In the genomic region with DNA sequence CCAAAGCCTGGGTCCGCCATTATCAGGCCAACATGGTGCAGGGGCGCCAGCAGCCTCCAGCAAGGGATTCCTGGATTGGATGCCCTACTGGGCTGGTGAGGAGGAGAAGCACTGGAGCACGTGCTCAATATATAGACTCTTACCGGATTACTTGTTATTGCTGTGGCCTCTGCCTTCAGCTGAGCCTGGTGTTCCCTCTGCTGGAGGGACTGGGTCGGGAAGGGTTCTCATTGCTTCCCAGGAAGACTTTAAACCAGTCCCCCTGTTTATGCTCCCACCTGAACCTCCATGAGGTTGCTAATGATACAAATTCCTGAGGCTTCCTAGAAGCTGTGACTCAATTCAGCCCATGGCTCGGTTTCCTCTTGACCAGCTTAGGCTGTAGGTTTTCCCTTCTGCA, we compare ENCODE assay signal across 1 cellular context.
TF ChIP-seq lines count a peak whose summit lies in the region.

No MANE protein-coding gene starts in this region.

TF ChIP-seq in H1, 55 proteins besides CTCF, POLR2A, EP300 and RAD21:
- TF ChIP-seq, protein P1, sequence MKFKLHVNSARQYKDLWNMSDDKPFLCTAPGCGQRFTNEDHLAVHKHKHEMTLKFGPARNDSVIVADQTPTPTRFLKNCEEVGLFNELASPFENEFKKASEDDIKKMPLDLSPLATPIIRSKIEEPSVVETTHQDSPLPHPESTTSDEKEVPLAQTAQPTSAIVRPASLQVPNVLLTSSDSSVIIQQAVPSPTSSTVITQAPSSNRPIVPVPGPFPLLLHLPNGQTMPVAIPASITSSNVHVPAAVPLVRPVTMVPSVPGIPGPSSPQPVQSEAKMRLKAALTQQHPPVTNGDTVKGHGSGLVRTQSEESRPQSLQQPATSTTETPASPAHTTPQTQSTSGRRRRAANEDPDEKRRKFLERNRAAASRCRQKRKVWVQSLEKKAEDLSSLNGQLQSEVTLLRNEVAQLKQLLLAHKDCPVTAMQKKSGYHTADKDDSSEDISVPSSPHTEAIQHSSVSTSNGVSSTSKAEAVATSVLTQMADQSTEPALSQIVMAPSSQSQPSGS (IDR thresholded peaks at IDR 0.05; ENCODE audit: low read length), result no peak
- no peak for TF ChIP-seq CREB1 (IDR thresholded peaks at IDR 0.05)
- no peak for TF ChIP-seq SUZ12 (IDR thresholded peaks at IDR 0.05; ENCODE audit: low read length)
- TF ChIP-seq, protein P2, sequence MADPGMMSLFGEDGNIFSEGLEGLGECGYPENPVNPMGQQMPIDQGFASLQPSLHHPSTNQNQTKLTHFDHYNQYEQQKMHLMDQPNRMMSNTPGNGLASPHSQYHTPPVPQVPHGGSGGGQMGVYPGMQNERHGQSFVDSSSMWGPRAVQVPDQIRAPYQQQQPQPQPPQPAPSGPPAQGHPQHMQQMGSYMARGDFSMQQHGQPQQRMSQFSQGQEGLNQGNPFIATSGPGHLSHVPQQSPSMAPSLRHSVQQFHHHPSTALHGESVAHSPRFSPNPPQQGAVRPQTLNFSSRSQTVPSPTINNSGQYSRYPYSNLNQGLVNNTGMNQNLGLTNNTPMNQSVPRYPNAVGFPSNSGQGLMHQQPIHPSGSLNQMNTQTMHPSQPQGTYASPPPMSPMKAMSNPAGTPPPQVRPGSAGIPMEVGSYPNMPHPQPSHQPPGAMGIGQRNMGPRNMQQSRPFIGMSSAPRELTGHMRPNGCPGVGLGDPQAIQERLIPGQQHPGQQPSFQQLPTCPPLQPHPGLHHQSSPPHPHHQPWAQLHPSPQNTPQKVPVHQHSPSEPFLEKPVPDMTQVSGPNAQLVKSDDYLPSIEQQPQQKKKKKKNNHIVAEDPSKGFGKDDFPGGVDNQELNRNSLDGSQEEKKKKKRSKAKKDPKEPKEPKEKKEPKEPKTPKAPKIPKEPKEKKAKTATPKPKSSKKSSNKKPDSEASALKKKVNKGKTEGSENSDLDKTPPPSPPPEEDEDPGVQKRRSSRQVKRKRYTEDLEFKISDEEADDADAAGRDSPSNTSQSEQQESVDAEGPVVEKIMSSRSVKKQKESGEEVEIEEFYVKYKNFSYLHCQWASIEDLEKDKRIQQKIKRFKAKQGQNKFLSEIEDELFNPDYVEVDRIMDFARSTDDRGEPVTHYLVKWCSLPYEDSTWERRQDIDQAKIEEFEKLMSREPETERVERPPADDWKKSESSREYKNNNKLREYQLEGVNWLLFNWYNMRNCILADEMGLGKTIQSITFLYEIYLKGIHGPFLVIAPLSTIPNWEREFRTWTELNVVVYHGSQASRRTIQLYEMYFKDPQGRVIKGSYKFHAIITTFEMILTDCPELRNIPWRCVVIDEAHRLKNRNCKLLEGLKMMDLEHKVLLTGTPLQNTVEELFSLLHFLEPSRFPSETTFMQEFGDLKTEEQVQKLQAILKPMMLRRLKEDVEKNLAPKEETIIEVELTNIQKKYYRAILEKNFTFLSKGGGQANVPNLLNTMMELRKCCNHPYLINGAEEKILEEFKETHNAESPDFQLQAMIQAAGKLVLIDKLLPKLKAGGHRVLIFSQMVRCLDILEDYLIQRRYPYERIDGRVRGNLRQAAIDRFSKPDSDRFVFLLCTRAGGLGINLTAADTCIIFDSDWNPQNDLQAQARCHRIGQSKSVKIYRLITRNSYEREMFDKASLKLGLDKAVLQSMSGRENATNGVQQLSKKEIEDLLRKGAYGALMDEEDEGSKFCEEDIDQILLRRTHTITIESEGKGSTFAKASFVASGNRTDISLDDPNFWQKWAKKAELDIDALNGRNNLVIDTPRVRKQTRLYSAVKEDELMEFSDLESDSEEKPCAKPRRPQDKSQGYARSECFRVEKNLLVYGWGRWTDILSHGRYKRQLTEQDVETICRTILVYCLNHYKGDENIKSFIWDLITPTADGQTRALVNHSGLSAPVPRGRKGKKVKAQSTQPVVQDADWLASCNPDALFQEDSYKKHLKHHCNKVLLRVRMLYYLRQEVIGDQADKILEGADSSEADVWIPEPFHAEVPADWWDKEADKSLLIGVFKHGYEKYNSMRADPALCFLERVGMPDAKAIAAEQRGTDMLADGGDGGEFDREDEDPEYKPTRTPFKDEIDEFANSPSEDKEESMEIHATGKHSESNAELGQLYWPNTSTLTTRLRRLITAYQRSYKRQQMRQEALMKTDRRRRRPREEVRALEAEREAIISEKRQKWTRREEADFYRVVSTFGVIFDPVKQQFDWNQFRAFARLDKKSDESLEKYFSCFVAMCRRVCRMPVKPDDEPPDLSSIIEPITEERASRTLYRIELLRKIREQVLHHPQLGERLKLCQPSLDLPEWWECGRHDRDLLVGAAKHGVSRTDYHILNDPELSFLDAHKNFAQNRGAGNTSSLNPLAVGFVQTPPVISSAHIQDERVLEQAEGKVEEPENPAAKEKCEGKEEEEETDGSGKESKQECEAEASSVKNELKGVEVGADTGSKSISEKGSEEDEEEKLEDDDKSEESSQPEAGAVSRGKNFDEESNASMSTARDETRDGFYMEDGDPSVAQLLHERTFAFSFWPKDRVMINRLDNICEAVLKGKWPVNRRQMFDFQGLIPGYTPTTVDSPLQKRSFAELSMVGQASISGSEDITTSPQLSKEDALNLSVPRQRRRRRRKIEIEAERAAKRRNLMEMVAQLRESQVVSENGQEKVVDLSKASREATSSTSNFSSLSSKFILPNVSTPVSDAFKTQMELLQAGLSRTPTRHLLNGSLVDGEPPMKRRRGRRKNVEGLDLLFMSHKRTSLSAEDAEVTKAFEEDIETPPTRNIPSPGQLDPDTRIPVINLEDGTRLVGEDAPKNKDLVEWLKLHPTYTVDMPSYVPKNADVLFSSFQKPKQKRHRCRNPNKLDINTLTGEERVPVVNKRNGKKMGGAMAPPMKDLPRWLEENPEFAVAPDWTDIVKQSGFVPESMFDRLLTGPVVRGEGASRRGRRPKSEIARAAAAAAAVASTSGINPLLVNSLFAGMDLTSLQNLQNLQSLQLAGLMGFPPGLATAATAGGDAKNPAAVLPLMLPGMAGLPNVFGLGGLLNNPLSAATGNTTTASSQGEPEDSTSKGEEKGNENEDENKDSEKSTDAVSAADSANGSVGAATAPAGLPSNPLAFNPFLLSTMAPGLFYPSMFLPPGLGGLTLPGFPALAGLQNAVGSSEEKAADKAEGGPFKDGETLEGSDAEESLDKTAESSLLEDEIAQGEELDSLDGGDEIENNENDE (IDR thresholded peaks at IDR 0.05; ENCODE audit: insufficient replicate concordance, low read length), result no peak
- no peak for TF ChIP-seq CTBP2 (IDR thresholded peaks at IDR 0.05; ENCODE audit: borderline replicate concordance, insufficient read depth, insufficient read length, low read length)
- TF ChIP-seq BRCA1 (IDR thresholded peaks at IDR 0.05; ENCODE audit: low read depth, low read length), result no peak
- TF ChIP-seq SP4 (IDR thresholded peaks at IDR 0.05; ENCODE audit: low read length), result no peak
- no peak for TF ChIP-seq BACH1 (IDR thresholded peaks at IDR 0.05; ENCODE audit: low read length)
- no peak for TF ChIP-seq CBX5 (IDR thresholded peaks at IDR 0.05; ENCODE audit: low read depth, low read length)
- TF ChIP-seq RBBP5 (IDR thresholded peaks at IDR 0.05; ENCODE audit: borderline replicate concordance, low read depth, low read length), result no peak
- no peak for TF ChIP-seq HDAC2 (IDR thresholded peaks at IDR 0.05; ENCODE audit: borderline replicate concordance in 1 of 2, low read depth in 2 of 2, low read length in 2 of 2)
- no peak for TF ChIP-seq EGR1 (IDR thresholded peaks at IDR 0.05; ENCODE audit: borderline replicate concordance, low read depth, low read length)
TF ChIP-seq in H1: peak in this region for 0.
